ENCODE assay signal across 3 cellular contexts in the genomic region with DNA sequence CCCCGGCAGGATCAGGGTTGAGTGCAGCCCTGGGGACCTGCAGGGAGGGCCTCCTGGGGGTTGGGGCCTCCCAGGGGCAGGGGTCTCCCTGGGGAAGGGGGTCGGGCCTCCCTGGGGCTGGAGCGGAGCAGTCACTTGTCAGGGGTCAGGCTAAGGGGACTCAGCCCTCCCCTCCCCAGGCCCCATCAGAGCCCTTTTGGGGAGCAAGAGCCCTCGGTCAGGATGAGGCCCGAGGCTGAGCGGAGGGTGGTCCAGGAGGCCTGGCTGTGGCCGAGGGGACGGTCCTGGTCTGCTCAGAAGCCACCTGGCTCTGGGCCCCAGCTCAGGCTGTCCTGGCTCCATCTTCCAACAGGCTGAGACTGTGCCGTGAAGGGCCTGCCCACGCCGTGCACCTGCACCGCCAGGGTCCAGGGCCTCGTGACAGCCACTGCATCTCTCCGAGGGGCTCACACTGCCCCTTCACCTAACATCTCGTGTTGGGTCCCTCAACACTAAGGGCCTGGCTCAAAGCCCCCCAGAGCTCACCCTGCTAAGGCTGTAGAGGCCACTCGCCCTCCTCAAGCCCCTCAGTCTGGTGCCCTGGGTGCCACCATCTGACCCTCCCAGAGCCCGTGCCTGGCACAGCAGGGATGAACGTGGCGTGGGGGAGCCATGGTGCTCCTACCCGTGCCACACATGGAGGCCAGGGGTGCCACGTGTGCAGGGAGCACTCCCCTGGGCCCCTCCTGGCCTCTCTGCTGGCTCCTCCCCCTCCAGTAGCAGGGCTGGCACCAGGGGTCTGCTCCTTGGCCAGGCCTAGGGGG.
TF ChIP-seq lines count a peak whose summit lies in the region.

No MANE protein-coding gene starts in this region.

TF ChIP-seq in SK-N-SH, 30 proteins besides CTCF, POLR2A, EP300 and RAD21:
- TF ChIP-seq YY1 (IDR thresholded peaks at IDR 0.05; ENCODE audit: low read depth) (no peak), FOXM1 (IDR thresholded peaks at IDR 0.05; ENCODE audit: low read depth) (no peak), MEF2A (IDR thresholded peaks at IDR 0.05; ENCODE audit: borderline replicate concordance, low read depth) (no peak), POLR2AphosphoS5 (IDR thresholded peaks at IDR 0.05; ENCODE audit: low read depth, low read length) (no peak), FOSL2 (IDR thresholded peaks at IDR 0.05; ENCODE audit: borderline replicate concordance, low read depth) (no peak)
- TF ChIP-seq, protein P1, sequence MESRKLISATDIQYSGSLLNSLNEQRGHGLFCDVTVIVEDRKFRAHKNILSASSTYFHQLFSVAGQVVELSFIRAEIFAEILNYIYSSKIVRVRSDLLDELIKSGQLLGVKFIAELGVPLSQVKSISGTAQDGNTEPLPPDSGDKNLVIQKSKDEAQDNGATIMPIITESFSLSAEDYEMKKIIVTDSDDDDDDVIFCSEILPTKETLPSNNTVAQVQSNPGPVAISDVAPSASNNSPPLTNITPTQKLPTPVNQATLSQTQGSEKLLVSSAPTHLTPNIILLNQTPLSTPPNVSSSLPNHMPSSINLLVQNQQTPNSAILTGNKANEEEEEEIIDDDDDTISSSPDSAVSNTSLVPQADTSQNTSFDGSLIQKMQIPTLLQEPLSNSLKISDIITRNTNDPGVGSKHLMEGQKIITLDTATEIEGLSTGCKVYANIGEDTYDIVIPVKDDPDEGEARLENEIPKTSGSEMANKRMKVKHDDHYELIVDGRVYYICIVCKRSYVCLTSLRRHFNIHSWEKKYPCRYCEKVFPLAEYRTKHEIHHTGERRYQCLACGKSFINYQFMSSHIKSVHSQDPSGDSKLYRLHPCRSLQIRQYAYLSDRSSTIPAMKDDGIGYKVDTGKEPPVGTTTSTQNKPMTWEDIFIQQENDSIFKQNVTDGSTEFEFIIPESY (IDR thresholded peaks at IDR 0.05; ENCODE audit: borderline replicate concordance, low read depth): no peak
- TF ChIP-seq, protein P2, sequence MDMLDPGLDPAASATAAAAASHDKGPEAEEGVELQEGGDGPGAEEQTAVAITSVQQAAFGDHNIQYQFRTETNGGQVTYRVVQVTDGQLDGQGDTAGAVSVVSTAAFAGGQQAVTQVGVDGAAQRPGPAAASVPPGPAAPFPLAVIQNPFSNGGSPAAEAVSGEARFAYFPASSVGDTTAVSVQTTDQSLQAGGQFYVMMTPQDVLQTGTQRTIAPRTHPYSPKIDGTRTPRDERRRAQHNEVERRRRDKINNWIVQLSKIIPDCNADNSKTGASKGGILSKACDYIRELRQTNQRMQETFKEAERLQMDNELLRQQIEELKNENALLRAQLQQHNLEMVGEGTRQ (IDR thresholded peaks at IDR 0.05; ENCODE audit: borderline replicate concordance, low read depth, low read length): no peak
- TF ChIP-seq, protein P3, sequence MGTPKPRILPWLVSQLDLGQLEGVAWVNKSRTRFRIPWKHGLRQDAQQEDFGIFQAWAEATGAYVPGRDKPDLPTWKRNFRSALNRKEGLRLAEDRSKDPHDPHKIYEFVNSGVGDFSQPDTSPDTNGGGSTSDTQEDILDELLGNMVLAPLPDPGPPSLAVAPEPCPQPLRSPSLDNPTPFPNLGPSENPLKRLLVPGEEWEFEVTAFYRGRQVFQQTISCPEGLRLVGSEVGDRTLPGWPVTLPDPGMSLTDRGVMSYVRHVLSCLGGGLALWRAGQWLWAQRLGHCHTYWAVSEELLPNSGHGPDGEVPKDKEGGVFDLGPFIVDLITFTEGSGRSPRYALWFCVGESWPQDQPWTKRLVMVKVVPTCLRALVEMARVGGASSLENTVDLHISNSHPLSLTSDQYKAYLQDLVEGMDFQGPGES (IDR thresholded peaks at IDR 0.05; ENCODE audit: low read depth, low read length): no peak

TF ChIP-seq in SK-N-SH treated with all-trans-retinoic acid at 6 μM for 48 hours, 23 proteins besides CTCF, POLR2A, EP300 and RAD21:
- TF ChIP-seq CSDC2 (CRISPR knock-in tag; IDR thresholded peaks at IDR 0.05) (no peak), TOX (CRISPR knock-in tag; IDR thresholded peaks at IDR 0.05; ENCODE audit: borderline replicate concordance) (no peak), ZC3H10 (CRISPR knock-in tag; IDR thresholded peaks at IDR 0.05) (no peak), ARNTL (CRISPR knock-in tag; IDR thresholded peaks at IDR 0.05; ENCODE audit: borderline replicate concordance, low read depth) (no peak), ZNF565 (CRISPR knock-in tag; conservative IDR thresholded peaks at IDR 0.05; ENCODE audit: low read depth) (no peak), SNAI2 (CRISPR knock-in tag; IDR thresholded peaks at IDR 0.05) (no peak), OSR1 (CRISPR knock-in tag; IDR thresholded peaks at IDR 0.05) (no peak), GLIS3 (CRISPR knock-in tag; IDR thresholded peaks at IDR 0.05) (no peak), ISL1 (CRISPR knock-in tag; IDR thresholded peaks at IDR 0.05) (no peak), ESRRG (CRISPR knock-in tag; IDR thresholded peaks at IDR 0.05) (no peak)
- TF ChIP-seq, protein P4, sequence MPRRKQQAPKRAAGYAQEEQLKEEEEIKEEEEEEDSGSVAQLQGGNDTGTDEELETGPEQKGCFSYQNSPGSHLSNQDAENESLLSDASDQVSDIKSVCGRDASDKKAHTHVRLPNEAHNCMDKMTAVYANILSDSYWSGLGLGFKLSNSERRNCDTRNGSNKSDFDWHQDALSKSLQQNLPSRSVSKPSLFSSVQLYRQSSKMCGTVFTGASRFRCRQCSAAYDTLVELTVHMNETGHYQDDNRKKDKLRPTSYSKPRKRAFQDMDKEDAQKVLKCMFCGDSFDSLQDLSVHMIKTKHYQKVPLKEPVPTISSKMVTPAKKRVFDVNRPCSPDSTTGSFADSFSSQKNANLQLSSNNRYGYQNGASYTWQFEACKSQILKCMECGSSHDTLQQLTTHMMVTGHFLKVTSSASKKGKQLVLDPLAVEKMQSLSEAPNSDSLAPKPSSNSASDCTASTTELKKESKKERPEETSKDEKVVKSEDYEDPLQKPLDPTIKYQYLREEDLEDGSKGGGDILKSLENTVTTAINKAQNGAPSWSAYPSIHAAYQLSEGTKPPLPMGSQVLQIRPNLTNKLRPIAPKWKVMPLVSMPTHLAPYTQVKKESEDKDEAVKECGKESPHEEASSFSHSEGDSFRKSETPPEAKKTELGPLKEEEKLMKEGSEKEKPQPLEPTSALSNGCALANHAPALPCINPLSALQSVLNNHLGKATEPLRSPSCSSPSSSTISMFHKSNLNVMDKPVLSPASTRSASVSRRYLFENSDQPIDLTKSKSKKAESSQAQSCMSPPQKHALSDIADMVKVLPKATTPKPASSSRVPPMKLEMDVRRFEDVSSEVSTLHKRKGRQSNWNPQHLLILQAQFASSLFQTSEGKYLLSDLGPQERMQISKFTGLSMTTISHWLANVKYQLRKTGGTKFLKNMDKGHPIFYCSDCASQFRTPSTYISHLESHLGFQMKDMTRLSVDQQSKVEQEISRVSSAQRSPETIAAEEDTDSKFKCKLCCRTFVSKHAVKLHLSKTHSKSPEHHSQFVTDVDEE (CRISPR knock-in tag; IDR thresholded peaks at IDR 0.05): no peak
- TF ChIP-seq, protein P5, sequence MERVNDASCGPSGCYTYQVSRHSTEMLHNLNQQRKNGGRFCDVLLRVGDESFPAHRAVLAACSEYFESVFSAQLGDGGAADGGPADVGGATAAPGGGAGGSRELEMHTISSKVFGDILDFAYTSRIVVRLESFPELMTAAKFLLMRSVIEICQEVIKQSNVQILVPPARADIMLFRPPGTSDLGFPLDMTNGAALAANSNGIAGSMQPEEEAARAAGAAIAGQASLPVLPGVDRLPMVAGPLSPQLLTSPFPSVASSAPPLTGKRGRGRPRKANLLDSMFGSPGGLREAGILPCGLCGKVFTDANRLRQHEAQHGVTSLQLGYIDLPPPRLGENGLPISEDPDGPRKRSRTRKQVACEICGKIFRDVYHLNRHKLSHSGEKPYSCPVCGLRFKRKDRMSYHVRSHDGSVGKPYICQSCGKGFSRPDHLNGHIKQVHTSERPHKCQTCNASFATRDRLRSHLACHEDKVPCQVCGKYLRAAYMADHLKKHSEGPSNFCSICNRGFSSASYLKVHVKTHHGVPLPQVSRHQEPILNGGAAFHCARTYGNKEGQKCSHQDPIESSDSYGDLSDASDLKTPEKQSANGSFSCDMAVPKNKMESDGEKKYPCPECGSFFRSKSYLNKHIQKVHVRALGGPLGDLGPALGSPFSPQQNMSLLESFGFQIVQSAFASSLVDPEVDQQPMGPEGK (CRISPR knock-in tag; IDR thresholded peaks at IDR 0.05; ENCODE audit: borderline replicate concordance): no peak
TF ChIP-seq in SK-N-SH treated with all-trans-retinoic acid at 6 μM for 48 hours: peak in this region for 0.

TF ChIP-seq in HepG2, 621 proteins besides CTCF, POLR2A, EP300 and RAD21:
- TF ChIP-seq FOXK1 (CRISPR knock-in tag; IDR thresholded peaks at IDR 0.05; ENCODE audit: borderline replicate concordance, low read depth) (no peak), AGO2 (optimal IDR thresholded peaks at IDR 0.05; ENCODE audit: low read depth, low read length) (peak; percentile 14), ZNF263 (CRISPR knock-in tag; IDR thresholded peaks at IDR 0.05) (peak; percentile 75), NR1H2 (CRISPR knock-in tag; IDR thresholded peaks at IDR 0.05; ENCODE audit: borderline replicate concordance, low read depth) (no peak)
- TF ChIP-seq, protein P6, sequence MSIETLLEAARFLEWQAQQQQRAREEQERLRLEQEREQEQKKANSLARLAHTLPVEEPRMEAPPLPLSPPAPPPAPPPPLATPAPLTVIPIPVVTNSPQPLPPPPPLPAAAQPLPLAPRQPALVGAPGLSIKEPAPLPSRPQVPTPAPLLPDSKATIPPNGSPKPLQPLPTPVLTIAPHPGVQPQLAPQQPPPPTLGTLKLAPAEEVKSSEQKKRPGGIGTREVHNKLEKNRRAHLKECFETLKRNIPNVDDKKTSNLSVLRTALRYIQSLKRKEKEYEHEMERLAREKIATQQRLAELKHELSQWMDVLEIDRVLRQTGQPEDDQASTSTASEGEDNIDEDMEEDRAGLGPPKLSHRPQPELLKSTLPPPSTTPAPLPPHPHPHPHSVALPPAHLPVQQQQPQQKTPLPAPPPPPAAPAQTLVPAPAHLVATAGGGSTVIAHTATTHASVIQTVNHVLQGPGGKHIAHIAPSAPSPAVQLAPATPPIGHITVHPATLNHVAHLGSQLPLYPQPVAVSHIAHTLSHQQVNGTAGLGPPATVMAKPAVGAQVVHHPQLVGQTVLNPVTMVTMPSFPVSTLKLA (IDR thresholded peaks at IDR 0.05): peak; percentile 62; the same call in 1 of the 2 replicates
